ENCODE assay signal across 1 cellular context in genomic region chr19:49496574-49497008, GRCh38.
TF ChIP-seq lines count a peak whose summit lies in the region.

No MANE protein-coding gene starts in this region.

TF ChIP-seq in WTC11, 78 proteins besides CTCF, POLR2A, EP300 and RAD21 (continued from another document):
- no peak for TF ChIP-seq MLX (CRISPR knock-in tag; IDR thresholded peaks at IDR 0.05)
